ENCODE assay signal across 1 cellular context in genomic region chr6:142913511-142914047, GRCh38.
TF ChIP-seq lines count a peak whose summit lies in the region.

No MANE protein-coding gene starts in this region.

TF ChIP-seq in GM23338, 12 proteins besides CTCF, POLR2A, EP300 and RAD21 (continued from another document):
- TF ChIP-seq ZNF462 (CRISPR knock-in tag; IDR thresholded peaks at IDR 0.05) = no peak
- TF ChIP-seq NANOG (IDR thresholded peaks at IDR 0.05; ENCODE audit: borderline replicate concordance) = no peak
- TF ChIP-seq CREB1 (CRISPR knock-in tag; IDR thresholded peaks at IDR 0.05; ENCODE audit: low read depth) = no peak
- TF ChIP-seq JUNB (IDR thresholded peaks at IDR 0.05; ENCODE audit: unreplicated experiment) = no peak
- no peak for TF ChIP-seq EZH2 (IDR thresholded peaks at IDR 0.05; ENCODE audit: low read depth, unreplicated experiment)
- TF ChIP-seq POLR2AphosphoS5 (IDR thresholded peaks at IDR 0.05; ENCODE audit: low read depth) = no peak
TF ChIP-seq in GM23338: peak in this region for 0.
